21 cellular contexts compared by ENCODE assay signal in the genomic region with DNA sequence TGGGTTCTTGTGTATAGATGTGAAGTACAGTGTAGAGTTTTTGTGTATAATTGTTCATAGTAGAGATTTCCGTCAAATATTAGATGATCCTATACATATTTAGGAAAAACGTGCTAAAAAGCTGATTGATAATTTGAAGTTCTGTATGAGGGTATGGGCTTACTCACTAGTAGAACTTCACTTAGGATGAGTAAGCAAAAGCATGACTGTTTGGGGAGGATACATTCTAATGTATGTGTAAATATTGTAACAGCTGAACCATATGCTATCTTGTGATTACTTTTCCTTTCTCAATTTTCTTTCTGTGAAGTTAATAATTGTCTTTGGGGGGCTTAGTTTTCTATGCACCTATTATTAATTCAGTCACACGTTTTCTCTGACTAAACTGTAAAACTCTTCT.
"Had no signal": no experiment of that assay in that cellular context is flagged by ENCODE, and none has a peak within 500 bp of the region (broad histone marks: within the 10 kb centered on the region; RNA-seq: fewer than 3 reads in every experiment).

No MANE protein-coding gene starts in this region.

- H2AFZ ChIP-seq: neural progenitor cell had no signal

- ATAC-seq: esophagus mucosa; gastrocnemius medialis; heart right ventricle; left lobe of liver; natural killer cell treated with Interleukin-12 subunit alpha and Interleukin-12 subunit beta and Interleukin-15 and Interleukin-18, amount 100 ng/mL, for 72 hours; psoas muscle; right lobe of liver; stimulated activated effector memory CD8-positive, alpha-beta T cell treated with anti-CD3 and anti-CD28 coated beads, Interleukin-12 subunit alpha, Interleukin-12 subunit beta, amount 100 ng/mL, for 72 hours had no signal

- H3K27ac ChIP-seq: dorsolateral prefrontal cortex, gastrocnemius medialis, heart right ventricle, neural progenitor cell, psoas muscle, right lobe of liver, tibial artery, upper lobe of left lung, uterus had no signal

- DNase-seq: cortex of kidney; dorsolateral prefrontal cortex; effector CD8-positive, alpha-beta T cell; gastrocnemius medialis; heart right ventricle; hypothalamus; islet precursor cell; occipital lobe; psoas muscle; retina; right lobe of liver; stimulated activated CD4-positive, alpha-beta T cell treated with anti-CD3 and anti-CD28 coated beads, Interleukin-4, amount 100 ng/mL, for 1 hour; stimulated activated CD8-positive, alpha-beta memory T cell treated with anti-CD3 and anti-CD28 coated beads, Interleukin-4, amount 100 ng/mL, for 48 hours; tibial artery; upper lobe of left lung; uterus had no signal

- H3K36me3 ChIP-seq: gastrocnemius medialis, heart right ventricle, neural progenitor cell, right lobe of liver, tibial artery, upper lobe of left lung, uterus had no signal

- H3K4me3 ChIP-seq: dorsolateral prefrontal cortex, gastrocnemius medialis, heart right ventricle, neural progenitor cell, psoas muscle, right lobe of liver, tibial artery, upper lobe of left lung, uterus had no signal

- H3K9ac ChIP-seq: neural progenitor cell had no signal

- H3K4me1 ChIP-seq: heart right ventricle, neural progenitor cell, psoas muscle, right lobe of liver, tibial artery, upper lobe of left lung, uterus had no signal

- H3K27me3 ChIP-seq: dorsolateral prefrontal cortex, gastrocnemius medialis, heart right ventricle, right lobe of liver, tibial artery, upper lobe of left lung, uterus had no signal

- H3K9me3 ChIP-seq: gastrocnemius medialis, heart right ventricle, psoas muscle, right lobe of liver, tibial artery, upper lobe of left lung, uterus had no signal

- H3K4me2 ChIP-seq: neural progenitor cell had no signal
